In the genomic region with DNA sequence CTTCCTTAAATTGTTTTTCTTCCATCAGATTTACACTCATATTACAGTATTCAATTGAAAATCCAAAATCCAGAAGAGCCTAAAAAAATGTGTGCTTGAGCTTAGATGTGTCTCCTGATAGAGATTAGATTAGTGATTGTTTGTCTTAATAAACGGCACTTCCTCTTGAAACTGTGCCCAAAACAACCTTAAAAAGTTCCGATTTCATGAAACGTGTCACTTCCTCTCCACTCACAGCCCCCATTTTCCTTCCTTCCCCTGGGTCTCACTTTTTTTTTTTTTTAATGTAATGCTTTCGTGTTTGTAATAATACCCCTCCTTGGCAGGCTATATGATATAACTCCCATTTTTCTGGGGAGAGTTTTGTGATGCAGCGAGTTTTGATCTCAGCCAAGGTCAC, we compare ENCODE assay signal across 15 cellular contexts.
A peak's percentile ranks its signal among the peaks of the same experiment; 100 is the strongest.
DNase-seq lines count a peak whose midpoint lies in the region; ATAC-seq and TF ChIP-seq lines count a peak whose summit lies in the region.
"Had no signal": no experiment of that assay in that cellular context is flagged by ENCODE, and none has a peak within 500 bp of the region (broad histone marks: within the 10 kb centered on the region; RNA-seq: fewer than 3 reads in every experiment).

No MANE protein-coding gene starts in this region.

- DNase-seq in NOMO-1 (lab: John Stamatoyannopoulos, UW; ENCODE audit: unreplicated experiment in 2 of 2) = peak; percentile 12 to 43
- DNase-seq in NOMO-1 treated with dmso at 0.1 percent for 144 hours (lab: John Stamatoyannopoulos, UW; ENCODE audit: unreplicated experiment) = no peak
- DNase-seq in smooth muscle cell (lab: John Stamatoyannopoulos, UW; ENCODE audit: unreplicated experiment) = no peak
- no peak for DNase-seq in UCSD-AML1 (lab: John Stamatoyannopoulos, UW; ENCODE audit: unreplicated experiment)
- DNase-seq: 8988T; DMS153; lower lobe of right lung; NCI-H1436; NK-92 treated with Interleukin-12 subunit alpha and Interleukin-12 subunit beta, amount 100 ng/mL, for 24 hours had no signal

- no peak overlapping the region for H3K4me2 ChIP-seq in smooth muscle cell

- no peaks in the 10 kb centered on the region for H3K36me3 ChIP-seq in neutrophil
- no peaks in the 10 kb centered on the region for H3K36me3 ChIP-seq in smooth muscle cell (ENCODE audit: low read depth)
- H3K36me3 ChIP-seq: lower lobe of right lung, prostate gland, suprapubic skin had no signal

- no peaks in the 10 kb centered on the region for H3K79me2 ChIP-seq in smooth muscle cell (ENCODE audit: low read depth)

- peaks cover 26% of the 10 kb centered on the region for H3K4me1 Mint-ChIP-seq in activated T-helper 17 cell treated with anti-CD3 and anti-CD28 coated beads, Interleukin-2, amount 50 U/mL, for 72 hours

- no peaks in the 10 kb centered on the region for H3K27me3 Mint-ChIP-seq in activated T-helper 17 cell treated with anti-CD3 and anti-CD28 coated beads, Interleukin-2, amount 50 U/mL, for 72 hours

- TF ChIP-seq CTCF in neutrophil (IDR thresholded peaks at IDR 0.05) (no peak), smooth muscle cell (IDR thresholded peaks at IDR 0.05; ENCODE audit: borderline replicate concordance, insufficient read depth, poor library complexity, severe bottlenecking) (no peak)

- H3K4me1 ChIP-seq in neutrophil (ENCODE audit: control insufficient read depth in 1 of 2, insufficient read depth in 1 of 2, low read depth in 1 of 2, low read length in 1 of 2) (peaks cover 5 to 6% of the 10 kb centered on the region in 2 experiments), smooth muscle cell (ENCODE audit: low read depth) (no peaks in the 10 kb centered on the region)
- H3K4me1 ChIP-seq: prostate gland had no signal

- H2AFZ ChIP-seq in smooth muscle cell (ENCODE audit: low read depth) = no peak overlapping the region

- H3K9me3 Mint-ChIP-seq in activated T-helper 17 cell treated with anti-CD3 and anti-CD28 coated beads, Interleukin-2, amount 50 U/mL, for 72 hours = peaks cover 10% of the 10 kb centered on the region

- peak overlapping the region; percentile 63 for H3K27ac Mint-ChIP-seq in activated T-helper 17 cell treated with anti-CD3 and anti-CD28 coated beads, Interleukin-2, amount 50 U/mL, for 72 hours

- H3K9ac ChIP-seq in smooth muscle cell (ENCODE audit: low read depth) = no peak overlapping the region

- ATAC-seq in HG03135 (IDR thresholded peaks at IDR 0.05; ENCODE audit: unreplicated experiment) = peak; percentile 62
- no peak for ATAC-seq in activated T-helper 17 cell treated with anti-CD3 and anti-CD28 coated beads, Interleukin-2, amount 50 U/mL, for 72 hours (replicated peaks)
- no peak for ATAC-seq in GM19455 (IDR thresholded peaks at IDR 0.05; ENCODE audit: unreplicated experiment)
- ATAC-seq: lower lobe of right lung had no signal

- H3K27me3 ChIP-seq in neutrophil = no peaks in the 10 kb centered on the region
- no peaks in the 10 kb centered on the region for H3K27me3 ChIP-seq in smooth muscle cell (ENCODE audit: low read depth)
- H3K27me3 ChIP-seq: suprapubic skin had no signal

- no peaks in the 10 kb centered on the region for H4K20me1 ChIP-seq in smooth muscle cell (ENCODE audit: low read depth)

- H3F3A ChIP-seq in smooth muscle cell (ENCODE audit: low read depth) = no peaks in the 10 kb centered on the region

- H3K4me3 ChIP-seq in neutrophil (ENCODE audit: low read depth in 1 of 2, low read length in 1 of 2) = no peak overlapping the region
- no peak overlapping the region for H3K4me3 ChIP-seq in smooth muscle cell
- H3K4me3 ChIP-seq: lower lobe of right lung, prostate gland, suprapubic skin had no signal

- H3K27ac ChIP-seq in neutrophil = peak overlapping the region; percentile 7
- H3K27ac ChIP-seq in smooth muscle cell (ENCODE audit: low read depth) = no peak overlapping the region
- H3K27ac ChIP-seq: lower lobe of right lung, prostate gland, suprapubic skin had no signal

- 93% methylated on average over 5 of the region's 5 CpGs for WGBS in smooth muscle cell (ENCODE audit: low lambda C conversion rate)

- H3K36me3 Mint-ChIP-seq in activated T-helper 17 cell treated with anti-CD3 and anti-CD28 coated beads, Interleukin-2, amount 50 U/mL, for 72 hours (ENCODE audit: low read depth) = no peaks in the 10 kb centered on the region

- peak overlapping the region; percentile 38 for H3K4me3 Mint-ChIP-seq in activated T-helper 17 cell treated with anti-CD3 and anti-CD28 coated beads, Interleukin-2, amount 50 U/mL, for 72 hours

- H3K9me3 ChIP-seq in neutrophil (no peaks in the 10 kb centered on the region), smooth muscle cell (replicated peaks; ENCODE audit: low read depth) (no peaks in the 10 kb centered on the region)
- H3K9me3 ChIP-seq: lower lobe of right lung, prostate gland, suprapubic skin had no signal

Comparison
In these comparisons a context has a peak if more than half of its experiments do, and no peak if none do; other contexts are left out.
1. DNase-seq: peak in NOMO-1 (2 of 2); none in NOMO-1 treated with dmso at 0.1 percent for 144 hours (single experiment), smooth muscle cell (single experiment) and UCSD-AML1 (single experiment).